ENCODE assay signal across 8 cellular contexts in genomic region chr16:21083729-21084268, GRCh38.
DNase-seq lines count a peak whose midpoint lies in the region; ATAC-seq and TF ChIP-seq lines count a peak whose summit lies in the region.

No MANE protein-coding gene starts in this region.

- H4K20me1 ChIP-seq in SU-DHL-6 (ENCODE audit: low read depth, low read length) = no peaks in the 10 kb centered on the region
- H4K20me1 ChIP-seq in hepatocyte (ENCODE audit: insufficient read depth, poor library complexity, severe bottlenecking) = no peaks in the 10 kb centered on the region

- H3K9me3 ChIP-seq in SU-DHL-6 (ENCODE audit: insufficient read depth, low read length) (no peaks in the 10 kb centered on the region), ascending aorta (no peaks in the 10 kb centered on the region), hepatocyte (ENCODE audit: low read depth) (no peaks in the 10 kb centered on the region), sigmoid colon (no peaks in the 10 kb centered on the region)

- no peak overlapping the region for H3K4me3 ChIP-seq in SU-DHL-6 (ENCODE audit: insufficient read depth, low read length, poor library complexity, severe bottlenecking)
- H3K4me3 ChIP-seq in ascending aorta = no peak overlapping the region
- H3K4me3 ChIP-seq in hepatocyte = no peak overlapping the region
- no peak overlapping the region for H3K4me3 ChIP-seq in sigmoid colon

- H3K36me3 ChIP-seq in SU-DHL-6 (ENCODE audit: low read length) = no peaks in the 10 kb centered on the region
- H3K36me3 ChIP-seq in ascending aorta = no peaks in the 10 kb centered on the region
- no peaks in the 10 kb centered on the region for H3K36me3 ChIP-seq in hepatocyte (replicated peaks; ENCODE audit: insufficient read depth, low read depth)
- no peaks in the 10 kb centered on the region for H3K36me3 ChIP-seq in sigmoid colon

- H2AFZ ChIP-seq in SU-DHL-6 (ENCODE audit: low read depth, low read length, severe bottlenecking) (no peak overlapping the region), hepatocyte (no peak overlapping the region)

- H3K9me2 ChIP-seq in SU-DHL-6 (replicated peaks; ENCODE audit: insufficient read depth, low read length) (no peaks in the 10 kb centered on the region), hepatocyte (replicated peaks; ENCODE audit: insufficient read depth) (no peaks in the 10 kb centered on the region)

- TF ChIP-seq EP300 in Ishikawa (IDR thresholded peaks at IDR 0.05; ENCODE audit: borderline replicate concordance) = no peak
- no peak for TF ChIP-seq EP300 in sigmoid colon (IDR thresholded peaks at IDR 0.05)

- no peaks in the 10 kb centered on the region for H3F3A ChIP-seq in SU-DHL-6 (ENCODE audit: insufficient read depth)

- intact Hi-C loops in ascending aorta (cut with DNase I) (loop anchor here (1.0 kb wide), 2 partner anchors 233 to 284 kb away; no protein-coding TSS in a partner anchor), sigmoid colon (cut with DNase I) (loop anchor here (1.0 to 10.0 kb wide), 3 partner anchors 169 to 276 kb away; partner anchors contain the start of genes ERI2 and REXO5)

- ATAC-seq in GM19397 (IDR thresholded peaks at IDR 0.05; ENCODE audit: unreplicated experiment) = no peak
- no peak for ATAC-seq in GM18873 (IDR thresholded peaks at IDR 0.05; ENCODE audit: low FRiP score, unreplicated experiment)

- peak; percentile 65 for DNase-seq in DMS53 (lab: John Stamatoyannopoulos, UW)
- peak in 1 of 2 donors; percentile 68 for DNase-seq in ascending aorta (ENCODE audit: low spot score in 2 of 2)
- DNase-seq in hepatocyte (ENCODE audit: low spot score) = peak; percentile 72
- DNase-seq in sigmoid colon = peak; percentile 76

- H3K4me2 ChIP-seq in SU-DHL-6 (ENCODE audit: low read depth, low read length, poor library complexity, severe bottlenecking) (no peak overlapping the region), hepatocyte (no peak overlapping the region)

- 33% methylated on average over 6 of the region's 6 CpGs for WGBS in hepatocyte (ENCODE audit: low lambda C conversion rate, missing lambda C conversion rate)
- 25 to 36% methylated on average over 6 of the region's 6 CpGs for WGBS in sigmoid colon, 2 donors

- TF ChIP-seq POLR2A in sigmoid colon (IDR thresholded peaks at IDR 0.05) = no peak

- peak; percentile 90 for TF ChIP-seq RAD21 in Ishikawa (IDR thresholded peaks at IDR 0.05; ENCODE audit: low read depth)

- H3K4me1 ChIP-seq in ascending aorta (peaks cover 0 to 3% of the 10 kb centered on the region in 2 donors), hepatocyte (ENCODE audit: insufficient read depth) (peaks cover under 1% of the 10 kb centered on the region), sigmoid colon (peaks cover 0 to 10% (median 3%) of the 10 kb centered on the region in 4 donors)

- H3K9ac ChIP-seq in SU-DHL-6 (ENCODE audit: low read length) = no peak overlapping the region

- peak; percentile 34 for TF ChIP-seq CTCF in SU-DHL-6 (IDR thresholded peaks at IDR 0.05; ENCODE audit: insufficient read depth, low read length, poor library complexity, severe bottlenecking)
- peak; percentile 60 to 77 (median 62) for TF ChIP-seq CTCF in ascending aorta (IDR thresholded peaks at IDR 0.05)
- TF ChIP-seq CTCF in hepatocyte (IDR thresholded peaks at IDR 0.05; ENCODE audit: poor library complexity) = peak; percentile 70
- peak; percentile 60 to 82 (median 76) for TF ChIP-seq CTCF in sigmoid colon (IDR thresholded peaks at IDR 0.05)

- no peak overlapping the region for H3K27ac ChIP-seq in SU-DHL-6 (ENCODE audit: low read depth, low read length)
- no peak overlapping the region for H3K27ac ChIP-seq in ascending aorta
- no peak overlapping the region for H3K27ac ChIP-seq in hepatocyte
- H3K27ac ChIP-seq in sigmoid colon = peak overlapping the region in 1 of 4 donors; percentile 30

- no peaks in the 10 kb centered on the region for H3K27me3 ChIP-seq in SU-DHL-6 (ENCODE audit: low read length)
- H3K27me3 ChIP-seq in ascending aorta = no peaks in the 10 kb centered on the region
- no peaks in the 10 kb centered on the region for H3K27me3 ChIP-seq in hepatocyte
- no peaks in the 10 kb centered on the region for H3K27me3 ChIP-seq in sigmoid colon

- no peaks in the 10 kb centered on the region for H3K79me2 ChIP-seq in SU-DHL-6 (ENCODE audit: insufficient read depth, low read length)
- no peaks in the 10 kb centered on the region for H3K79me2 ChIP-seq in hepatocyte

TF ChIP-seq in Ishikawa, 13 proteins besides CTCF, POLR2A, EP300 and RAD21:
- no peak for TF ChIP-seq YY1 (IDR thresholded peaks at IDR 0.05; ENCODE audit: low read depth)
- no peak for TF ChIP-seq CEBPB (IDR thresholded peaks at IDR 0.05)
- TF ChIP-seq NFIC (IDR thresholded peaks at IDR 0.05) = no peak
- no peak for TF ChIP-seq CREB1 (IDR thresholded peaks at IDR 0.05; ENCODE audit: low read depth)
- no peak for TF ChIP-seq USF1 (IDR thresholded peaks at IDR 0.05)
- TF ChIP-seq FOXM1 (IDR thresholded peaks at IDR 0.05; ENCODE audit: borderline replicate concordance, low read depth) = no peak
- TF ChIP-seq REST (IDR thresholded peaks at IDR 0.05; ENCODE audit: low read depth) = no peak
- no peak for TF ChIP-seq EGR1 (IDR thresholded peaks at IDR 0.05)
- no peak for TF ChIP-seq MAX (IDR thresholded peaks at IDR 0.05)
- TF ChIP-seq ZBTB7A (IDR thresholded peaks at IDR 0.05; ENCODE audit: low read depth) = no peak
- TF ChIP-seq TCF12 (IDR thresholded peaks at IDR 0.05; ENCODE audit: low read depth) = no peak
- no peak for TF ChIP-seq TEAD4 (IDR thresholded peaks at IDR 0.05)
- no peak for TF ChIP-seq TAF1 (IDR thresholded peaks at IDR 0.05; ENCODE audit: low read depth)
TF ChIP-seq in Ishikawa: peak in this region for 0.
